17 cellular contexts compared by ENCODE assay signal in genomic region chr10:116316533-116316932, GRCh38. TPM values are rescaled to one million over a fixed set of nuclear protein-coding genes. Genes with fewer than 3 reads are reported as not detected.
DNase-seq lines count a peak whose midpoint lies in the region; ATAC-seq and TF ChIP-seq lines count a peak whose summit lies in the region.
"Had no signal": no experiment of that assay in that cellular context is flagged by ENCODE, and none has a peak within 500 bp of the region (broad histone marks: within the 10 kb centered on the region; RNA-seq: fewer than 3 reads in every experiment).

No MANE protein-coding gene starts in this region.

- H4K20me1 ChIP-seq in GM23338 (replicated peaks; ENCODE audit: insufficient read depth), result no peaks in the 10 kb centered on the region

- H3K27me3 ChIP-seq in GM23338 (ENCODE audit: insufficient read depth), result no peaks in the 10 kb centered on the region
- peaks cover 20% of the 10 kb centered on the region for H3K27me3 ChIP-seq in endodermal cell (ENCODE audit: control insufficient read depth, insufficient read depth, low read length, poor library complexity, severe bottlenecking)
- H3K27me3 ChIP-seq: BE2C, breast epithelium, Peyer's patch had no signal

- H3K9me3 Mint-ChIP-seq in GM23338, result no peaks in the 10 kb centered on the region; the same call in 2 of the 3 replicates
- H3K9me3 Mint-ChIP-seq in endodermal cell, result no peaks in the 10 kb centered on the region
- H3K9me3 Mint-ChIP-seq in activated naive CD4-positive, alpha-beta T cell treated with anti-CD3 and anti-CD28 coated beads, Interleukin-2, amount 50 U/mL, for 72 hours, result peaks cover 0 to 8% of the 10 kb centered on the region in 2 donors
- no peaks in the 10 kb centered on the region for H3K9me3 Mint-ChIP-seq in activated CD8-positive, alpha-beta memory T cell treated with anti-CD3 and anti-CD28 coated beads, Interleukin-2, amount 10 ng/mL, durations not matched to agents 7 days and 5 days (ENCODE audit: low read depth)

- H3K36me3 Mint-ChIP-seq in GM23338 (ENCODE audit: low read depth), result no peaks in the 10 kb centered on the region
- no peaks in the 10 kb centered on the region for H3K36me3 Mint-ChIP-seq in endodermal cell (ENCODE audit: low read depth)
- peaks cover 0 to 5% of the 10 kb centered on the region in 2 donors for H3K36me3 Mint-ChIP-seq in activated naive CD4-positive, alpha-beta T cell treated with anti-CD3 and anti-CD28 coated beads, Interleukin-2, amount 50 U/mL, for 72 hours
- no peaks in the 10 kb centered on the region for H3K36me3 Mint-ChIP-seq in activated CD8-positive, alpha-beta memory T cell treated with anti-CD3 and anti-CD28 coated beads, Interleukin-2, amount 10 ng/mL, durations not matched to agents 7 days and 5 days
- H3K36me3 Mint-ChIP-seq: naive thymus-derived CD8-positive, alpha-beta T cell had no signal

- no peaks in the 10 kb centered on the region for H3K79me2 ChIP-seq in GM23338 (replicated peaks; ENCODE audit: insufficient read depth)

- POLR2A ChIA-PET in RWPE1 (lab: Yijun Ruan, JAX; ENCODE audit: low non-redundant PET), result no interaction called here

- no peaks in the 10 kb centered on the region for H3K9me3 ChIP-seq in endodermal cell (ENCODE audit: control insufficient read depth, low read length)
- H3K9me3 ChIP-seq: BE2C, breast epithelium, Peyer's patch had no signal

- H3K9me2 ChIP-seq in GM23338 (ENCODE audit: insufficient read depth), result 0 out of 2 replicates have a peak, but pooled peaks cover 5% of the 10 kb centered on the region

- TF ChIP-seq CTCF in GM23338 (conservative IDR thresholded peaks at IDR 0.05; ENCODE audit: low read depth in 2 of 2), result no peak
- TF ChIP-seq CTCF in endodermal cell (conservative IDR thresholded peaks at IDR 0.05), result no peak
- no peak for TF ChIP-seq CTCF in RWPE1 (conservative IDR thresholded peaks at IDR 0.05; ENCODE audit: low read depth)

- DNase-seq in Caki2 (ENCODE audit: low read depth) (peak; percentile 35), GM23338 (ENCODE audit: low spot score) (no peak), NCI-H226 (peak; percentile 70), endodermal cell (no peak), RWPE1 (ENCODE audit: low spot score) (no peak), Right ventricle myocardium inferior (ENCODE audit: missing footprints) (no peak)
- DNase-seq in activated naive CD4-positive, alpha-beta T cell treated with anti-CD3 and anti-CD28 coated beads, Interleukin-2, amount 50 U/mL, for 72 hours (ENCODE audit: low spot score in 2 of 2), result no peak
- no peak for DNase-seq in activated CD8-positive, alpha-beta memory T cell treated with anti-CD3 and anti-CD28 coated beads, Interleukin-2, amount 10 ng/mL, durations not matched to agents 7 days and 5 days
- DNase-seq: BE2C; IMR-90; naive thymus-derived CD8-positive, alpha-beta T cell; NCI-H2029 treated with DMSO at 0.1 percent for 48 hours; Peyer's patch; T-helper 9 cell had no signal

- H3K9ac ChIP-seq in endodermal cell (ENCODE audit: extremely low read depth, low read length, poor library complexity, severe bottlenecking), result no peak overlapping the region

- no peak overlapping the region for H3K4me2 ChIP-seq in GM23338

- no peaks in the 10 kb centered on the region for H3F3A ChIP-seq in GM23338 (replicated peaks; ENCODE audit: low read depth)

- H3K4me1 Mint-ChIP-seq in GM23338 (peaks cover 7% of the 10 kb centered on the region), endodermal cell (no peaks in the 10 kb centered on the region)
- no peaks in the 10 kb centered on the region for H3K4me1 Mint-ChIP-seq in activated CD8-positive, alpha-beta memory T cell treated with anti-CD3 and anti-CD28 coated beads, Interleukin-2, amount 10 ng/mL, durations not matched to agents 7 days and 5 days

- CTCF ChIA-PET in RWPE1 (lab: Yijun Ruan, JAX), result no interaction called here
- CTCF ChIA-PET in activated CD8-positive, alpha-beta memory T cell treated with anti-CD3 and anti-CD28 coated beads, Interleukin-2, amount 10 ng/mL, durations not matched to agents 7 days and 5 days (lab: Charles Lee), result no interaction called here

- H3K27ac ChIP-seq in GM23338 (ENCODE audit: low read depth), result no peak overlapping the region
- peak overlapping the region; percentile 16 for H3K27ac ChIP-seq in endodermal cell (ENCODE audit: low read depth, low read length)
- no peak overlapping the region for H3K27ac ChIP-seq in RWPE1
- H3K27ac ChIP-seq: breast epithelium, Peyer's patch had no signal

- no peak for ATAC-seq in GM23338
- ATAC-seq in Right ventricle myocardium inferior, result no peak
- ATAC-seq in activated naive CD4-positive, alpha-beta T cell treated with anti-CD3 and anti-CD28 coated beads, Interleukin-2, amount 50 U/mL, for 72 hours, result no peak
- no peak for ATAC-seq in activated CD8-positive, alpha-beta memory T cell treated with anti-CD3 and anti-CD28 coated beads, Interleukin-2, amount 10 ng/mL, durations not matched to agents 7 days and 5 days
- ATAC-seq: HCT116; naive thymus-derived CD8-positive, alpha-beta T cell had no signal

- no peaks in the 10 kb centered on the region for H3K27me3 Mint-ChIP-seq in GM23338 (ENCODE audit: insufficient read depth, low read depth, poor library complexity)
- no peaks in the 10 kb centered on the region for H3K27me3 Mint-ChIP-seq in endodermal cell (ENCODE audit: insufficient read depth)
- H3K27me3 Mint-ChIP-seq in activated CD8-positive, alpha-beta memory T cell treated with anti-CD3 and anti-CD28 coated beads, Interleukin-2, amount 10 ng/mL, durations not matched to agents 7 days and 5 days, result no peaks in the 10 kb centered on the region

- peak overlapping the region; percentile 43; the same call in 1 of the 2 replicates for H2AFZ ChIP-seq in GM23338

- in situ Hi-C loops in Caki2 (cut with HindIII; ENCODE audit: low pct_unique_long_range_greater_than_20kb, low sequenced_read_pairs), result no loop called here

- H3K36me3 ChIP-seq in GM23338 (ENCODE audit: insufficient read depth) (no peaks in the 10 kb centered on the region), endodermal cell (ENCODE audit: control insufficient read depth, insufficient read depth, low read length) (no peaks in the 10 kb centered on the region)
- H3K36me3 ChIP-seq: BE2C, breast epithelium, Peyer's patch had no signal

- no peak overlapping the region for H3K27ac Mint-ChIP-seq in GM23338
- H3K27ac Mint-ChIP-seq in endodermal cell, result no peak overlapping the region
- no peak overlapping the region for H3K27ac Mint-ChIP-seq in activated naive CD4-positive, alpha-beta T cell treated with anti-CD3 and anti-CD28 coated beads, Interleukin-2, amount 50 U/mL, for 72 hours
- no peak overlapping the region for H3K27ac Mint-ChIP-seq in activated CD8-positive, alpha-beta memory T cell treated with anti-CD3 and anti-CD28 coated beads, Interleukin-2, amount 10 ng/mL, durations not matched to agents 7 days and 5 days

- intact Hi-C loops in Right ventricle myocardium inferior (cut with DNase I), result no loop called here

- peaks cover 5% of the 10 kb centered on the region; the same call in 1 of the 2 replicates for H3K4me1 ChIP-seq in GM23338 (ENCODE audit: insufficient read depth)
- H3K4me1 ChIP-seq in endodermal cell (ENCODE audit: control insufficient read depth, insufficient read depth, low read length), result no peaks in the 10 kb centered on the region
- H3K4me1 ChIP-seq: BE2C, breast epithelium, Peyer's patch had no signal

- no peak overlapping the region for H3K4me3 ChIP-seq in GM23338
- H3K4me3 ChIP-seq in endodermal cell (ENCODE audit: low read length), result no peak overlapping the region
- H3K4me3 ChIP-seq: breast epithelium, Peyer's patch had no signal

- 33 to 91% methylated on average over 1 of the region's 2 CpGs for WGBS in endodermal cell (ENCODE audit: insufficient coverage in 1 of 2, insufficient read length in 1 of 2), 2 experiments

- H3K4me3 Mint-ChIP-seq in GM23338, result no peak overlapping the region
- no peak overlapping the region for H3K4me3 Mint-ChIP-seq in endodermal cell
- H3K4me3 Mint-ChIP-seq in activated CD8-positive, alpha-beta memory T cell treated with anti-CD3 and anti-CD28 coated beads, Interleukin-2, amount 10 ng/mL, durations not matched to agents 7 days and 5 days, result no peak overlapping the region

TF ChIP-seq in GM23338, 12 proteins besides CTCF, POLR2A, EP300 and RAD21 (continues in another document):
- TF ChIP-seq NANOG (IDR thresholded peaks at IDR 0.05; ENCODE audit: borderline replicate concordance) (no peak), EZH2 (IDR thresholded peaks at IDR 0.05; ENCODE audit: low read depth, unreplicated experiment) (no peak)
- TF ChIP-seq, protein P1, sequence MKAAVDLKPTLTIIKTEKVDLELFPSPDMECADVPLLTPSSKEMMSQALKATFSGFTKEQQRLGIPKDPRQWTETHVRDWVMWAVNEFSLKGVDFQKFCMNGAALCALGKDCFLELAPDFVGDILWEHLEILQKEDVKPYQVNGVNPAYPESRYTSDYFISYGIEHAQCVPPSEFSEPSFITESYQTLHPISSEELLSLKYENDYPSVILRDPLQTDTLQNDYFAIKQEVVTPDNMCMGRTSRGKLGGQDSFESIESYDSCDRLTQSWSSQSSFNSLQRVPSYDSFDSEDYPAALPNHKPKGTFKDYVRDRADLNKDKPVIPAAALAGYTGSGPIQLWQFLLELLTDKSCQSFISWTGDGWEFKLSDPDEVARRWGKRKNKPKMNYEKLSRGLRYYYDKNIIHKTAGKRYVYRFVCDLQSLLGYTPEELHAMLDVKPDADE (IDR thresholded peaks at IDR 0.05), result no peak

RNA-seq across cellular contexts. Expression of gene CCDC172, which starts 7.7 kb away (rescaled TPM):
- total RNA-seq in Caki2 (2014; rRNA removed; shearing (Covaris generic); ENCODE audit: low replicate concordance), result not detected in 2 replicates
- total RNA-seq in GM23338 (2014; rRNA removed; shearing (Covaris generic)), result 3.8 and 4.6 TPM in 2 replicates
- polyA plus RNA-seq in GM23338 (2016; fragmentation: Nextera tagmentation; extraction: Ambion mirVana), result 17.6 and 20.6 TPM in 2 replicates
- total RNA-seq in endodermal cell (under 1 TPM in 1 of 2 donors, not detected in 1; 0.37 TPM), Right ventricle myocardium inferior (not detected)
- not detected for polyA plus RNA-seq in endodermal cell (2013, experiment 1 of 2)
- not detected for polyA plus RNA-seq in endodermal cell (2013, experiment 2 of 2)
- total RNA-seq in activated naive CD4-positive, alpha-beta T cell treated with anti-CD3 and anti-CD28 coated beads, Interleukin-2, amount 50 U/mL, for 72 hours, result not detected
- total RNA-seq in activated CD8-positive, alpha-beta memory T cell treated with anti-CD3 and anti-CD28 coated beads, Interleukin-2, amount 10 ng/mL, durations not matched to agents 7 days and 5 days, result not detected
- total RNA-seq: breast epithelium; glomerular endothelial cell; IMR-90; naive thymus-derived CD8-positive, alpha-beta T cell; Peyer's patch had no signal
- polyA plus RNA-seq: IMR-90; naive thymus-derived CD8-positive, alpha-beta T cell had no signal

RNA-seq across cellular contexts. Expression of gene GFRA1, which starts 43.5 kb away (rescaled TPM):
- 8.2 and 10.5 TPM in 2 replicates for total RNA-seq in Caki2 (2014; rRNA removed; shearing (Covaris generic); ENCODE audit: low replicate concordance)
- 2.5 and 2.8 TPM in 2 replicates for total RNA-seq in GM23338 (2014; rRNA removed; shearing (Covaris generic))
- 1.2 and 1.4 TPM in 2 replicates for polyA plus RNA-seq in GM23338 (2016; fragmentation: Nextera tagmentation; extraction: Ambion mirVana)
- total RNA-seq in endodermal cell, result 1 to 10 TPM; 1.6 to 3.1 TPM
- polyA plus RNA-seq in endodermal cell (2013, experiment 1 of 2), result 19.2 TPM
- 16.5 TPM for polyA plus RNA-seq in endodermal cell (2013, experiment 2 of 2)
- 7.3 TPM for total RNA-seq in Right ventricle myocardium inferior
- total RNA-seq in activated naive CD4-positive, alpha-beta T cell treated with anti-CD3 and anti-CD28 coated beads, Interleukin-2, amount 50 U/mL, for 72 hours, result under 1 TPM in 1 of 2 donors, not detected in 1; 0.20 TPM
- total RNA-seq in activated CD8-positive, alpha-beta memory T cell treated with anti-CD3 and anti-CD28 coated beads, Interleukin-2, amount 10 ng/mL, durations not matched to agents 7 days and 5 days, result not detected
- total RNA-seq: naive thymus-derived CD8-positive, alpha-beta T cell had no signal
- polyA plus RNA-seq: naive thymus-derived CD8-positive, alpha-beta T cell had no signal

Comparison
In these comparisons a context has a peak if more than half of its experiments do, and no peak if none do; other contexts are left out.
1. DNase-seq: peak in Caki2 (single experiment) and NCI-H226 (single experiment); none in GM23338 (single experiment), endodermal cell (single experiment), RWPE1 (single experiment), Right ventricle myocardium inferior (single experiment), activated naive CD4-positive, alpha-beta T cell treated with anti-CD3 and anti-CD28 coated beads, Interleukin-2, amount 50 U/mL, for 72 hours (0 of 2) and activated CD8-positive, alpha-beta memory T cell treated with anti-CD3 and anti-CD28 coated beads, Interleukin-2, amount 10 ng/mL, durations not matched to agents 7 days and 5 days (single experiment).